35 cellular contexts compared by ENCODE assay signal in the genomic region with DNA sequence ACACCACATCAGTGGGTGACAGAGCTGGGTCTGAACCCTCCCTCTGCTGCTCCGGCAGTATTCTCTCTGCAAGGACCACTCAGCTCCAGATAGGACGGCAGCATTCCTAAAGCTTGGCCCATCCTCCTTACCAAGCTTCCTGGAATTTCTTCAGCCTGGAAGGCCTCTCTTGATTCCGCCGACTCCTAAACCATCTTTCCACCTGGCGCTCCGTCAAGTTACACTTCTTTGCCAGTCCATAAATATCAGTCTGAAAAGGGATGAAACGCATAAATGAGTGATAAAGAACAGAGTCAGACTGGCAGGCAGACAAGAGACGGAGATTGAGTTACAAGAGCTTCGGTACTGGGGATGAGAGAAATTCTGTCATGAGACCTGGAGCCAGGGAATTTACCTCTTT. TPM values are rescaled to one million over a fixed set of nuclear protein-coding genes. Genes with fewer than 3 reads are reported as not detected.
"Had no signal": no experiment of that assay in that cellular context is flagged by ENCODE, and none has a peak within 500 bp of the region (broad histone marks: within the 10 kb centered on the region; RNA-seq: fewer than 3 reads in every experiment).

No MANE protein-coding gene starts in this region.

- H3K36me3 ChIP-seq: SJCRH30 had no signal

- H3K27me3 ChIP-seq: SJCRH30 had no signal

- H3K4me3 ChIP-seq: PC-9, SJCRH30, SK-N-MC had no signal

- H3K9me3 ChIP-seq: SJCRH30 had no signal

- ATAC-seq: Panc1, Right ventricle myocardium inferior, SK-N-SH treated with all-trans-retinoic acid at 6 μM for 48 hours had no signal

- H3K9ac ChIP-seq: KMS-11 had no signal

- DNase-seq: Karpas-422, KBM-7, MM.1S, MV-4-11, NCI-H1092, NCI-H1105, NCI-H1417 treated with DMSO at 0.1 percent for 48 hours, NCI-H1436 treated with DMSO at 0.1 percent for 48 hours, NCI-H1694 treated with DMSO at 0.1 percent for 48 hours, NCI-H187 treated with DMSO at 0.1 percent for 48 hours, NCI-H2029, NCI-H2081, NCI-H2171 treated with DMSO at 0.1 percent for 48 hours, NCI-H226, NCI-H446 treated with DMSO at 0.1 percent for 48 hours, NCI-H510A, NCI-H524, NCI-H526, NCI-H69, NCI-H748 treated with DMSO at 0.1 percent for 48 hours, NCI-H82, PC-9, SHP77, SIG-M5, SJCRH30 had no signal

- H3K27ac ChIP-seq: KMS-11, PC-9, RWPE1, SJCRH30, SK-N-MC had no signal

- H3K4me1 ChIP-seq: SJCRH30 had no signal

RNA-seq across cellular contexts. Expression of a gene that starts 44.3 kb away (rescaled TPM):
- total RNA-seq: LHCN-M2, MCF 10A, PC-9, Right ventricle myocardium inferior, RPMI7951, SK-MEL-5 had no signal
